Comparison of ENCODE assay signal across 1 cellular context in the genomic region with DNA sequence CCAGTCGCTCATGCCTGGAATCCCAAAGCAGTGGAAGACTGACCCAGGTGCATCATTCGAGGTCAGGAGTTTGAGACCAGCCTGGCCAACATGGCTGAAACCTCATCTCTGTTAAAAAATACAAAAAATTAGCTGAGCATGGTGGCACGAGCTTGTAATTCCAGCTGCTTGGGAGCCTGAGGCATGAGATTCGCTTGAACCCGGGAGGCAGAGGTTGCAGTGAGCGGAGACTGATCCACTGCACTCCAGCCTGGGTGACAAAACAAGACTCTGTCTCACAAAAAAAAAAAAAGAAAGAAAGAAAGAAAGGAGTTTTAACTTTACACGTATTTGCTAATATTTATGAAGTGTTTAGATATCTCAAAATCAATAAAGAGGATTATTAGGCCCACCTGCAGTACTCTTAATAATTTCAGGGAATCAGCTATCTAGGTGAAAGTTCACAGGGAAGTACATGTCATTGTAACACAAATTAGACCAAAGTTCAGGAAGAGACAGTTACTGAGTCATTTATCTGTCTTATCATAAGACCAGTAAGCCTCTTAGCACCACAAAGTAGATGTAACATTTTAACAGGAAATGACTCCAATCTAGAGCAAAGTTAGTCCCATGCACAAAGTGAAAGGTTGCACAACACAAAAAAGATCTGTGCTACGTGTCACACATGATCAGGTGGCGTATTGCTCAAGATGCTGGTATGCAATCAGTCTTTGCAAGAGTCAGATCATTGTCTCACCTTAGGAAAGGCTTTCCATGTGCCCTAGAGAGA.
TF ChIP-seq lines count a peak whose summit lies in the region.

No MANE protein-coding gene starts in this region.

TF ChIP-seq in GM12878, 131 proteins besides CTCF, POLR2A, EP300 and RAD21 (continued from another document and continues in another):
- TF ChIP-seq, protein P1, sequence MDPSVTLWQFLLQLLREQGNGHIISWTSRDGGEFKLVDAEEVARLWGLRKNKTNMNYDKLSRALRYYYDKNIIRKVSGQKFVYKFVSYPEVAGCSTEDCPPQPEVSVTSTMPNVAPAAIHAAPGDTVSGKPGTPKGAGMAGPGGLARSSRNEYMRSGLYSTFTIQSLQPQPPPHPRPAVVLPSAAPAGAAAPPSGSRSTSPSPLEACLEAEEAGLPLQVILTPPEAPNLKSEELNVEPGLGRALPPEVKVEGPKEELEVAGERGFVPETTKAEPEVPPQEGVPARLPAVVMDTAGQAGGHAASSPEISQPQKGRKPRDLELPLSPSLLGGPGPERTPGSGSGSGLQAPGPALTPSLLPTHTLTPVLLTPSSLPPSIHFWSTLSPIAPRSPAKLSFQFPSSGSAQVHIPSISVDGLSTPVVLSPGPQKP (IDR thresholded peaks at IDR 0.05; ENCODE audit: low read depth, low read length), result no peak
- TF ChIP-seq ZNF207 (IDR thresholded peaks at IDR 0.05; ENCODE audit: borderline replicate concordance) (no peak), HDAC2 (IDR thresholded peaks at IDR 0.05) (no peak), BHLHE40 (IDR thresholded peaks at IDR 0.05; ENCODE audit: borderline replicate concordance in 1 of 2, low read depth in 2 of 2, low read length in 1 of 2) (peak in 1 of 2 experiments; percentile 65; a peak in 2 of 4 replicates), STAT1 (conservative IDR thresholded peaks at IDR 0.05) (no peak), NFIC (IDR thresholded peaks at IDR 0.05; ENCODE audit: low read depth, low read length) (peak; percentile 71; the same call in 1 of the 2 replicates), MTA2 (IDR thresholded peaks at IDR 0.05; ENCODE audit: low read depth) (peak; percentile 76), FOS (IDR thresholded peaks at IDR 0.05; ENCODE audit: borderline replicate concordance, extremely low read depth, insufficient read length) (no peak), YY1 (IDR thresholded peaks at IDR 0.05; ENCODE audit: low read depth, low read length) (no peak), CHD4 (IDR thresholded peaks at IDR 0.05) (no peak), KAT2A (conservative IDR thresholded peaks at IDR 0.05; ENCODE audit: control insufficient read depth, low read depth, low read length) (no peak), ZNF24 (IDR thresholded peaks at IDR 0.05) (0 out of 2 replicates have a peak, but pooled peaks have one; percentile 42), LARP7 (IDR thresholded peaks at IDR 0.05) (no peak), GABPA (IDR thresholded peaks at IDR 0.05; ENCODE audit: low read depth) (0 out of 2 replicates have a peak, but pooled peaks have one; percentile 33), SUZ12 (IDR thresholded peaks at IDR 0.05; ENCODE audit: unreplicated experiment) (no peak), JUNB (IDR thresholded peaks at IDR 0.05) (peak; percentile 71), SUPT20H (IDR thresholded peaks at IDR 0.05; ENCODE audit: borderline replicate concordance, control insufficient read depth, low read depth, low read length) (no peak), SPI1 (IDR thresholded peaks at IDR 0.05; ENCODE audit: borderline replicate concordance, insufficient read depth, low read depth, low read length) (no peak), MEF2A (IDR thresholded peaks at IDR 0.05; ENCODE audit: insufficient read depth, low read depth, low read length) (no peak), POLR2AphosphoS5 (IDR thresholded peaks at IDR 0.05; ENCODE audit: low read length) (no peak), CEBPB (IDR thresholded peaks at IDR 0.05; ENCODE audit: borderline replicate concordance in 1 of 2, low read depth in 2 of 2, low read length in 2 of 2) (peak in 1 of 2 experiments; percentile 96; a peak in 2 of 4 replicates), SMAD5 (IDR thresholded peaks at IDR 0.05; ENCODE audit: low read depth) (no peak), TCF7 (IDR thresholded peaks at IDR 0.05; ENCODE audit: borderline replicate concordance) (no peak; the same call in 1 of the 2 replicates), ESRRA (IDR thresholded peaks at IDR 0.05; ENCODE audit: low read length) (no peak), CBFB (IDR thresholded peaks at IDR 0.05; ENCODE audit: low read depth) (no peak), DPF2 (IDR thresholded peaks at IDR 0.05) (0 out of 2 replicates have a peak, but pooled peaks have one; percentile 11), HCFC1 (IDR thresholded peaks at IDR 0.05; ENCODE audit: low read length) (no peak), ZBED1 (IDR thresholded peaks at IDR 0.05; ENCODE audit: borderline replicate concordance) (no peak; the same call in 1 of the 2 replicates)
- TF ChIP-seq, protein P2, sequence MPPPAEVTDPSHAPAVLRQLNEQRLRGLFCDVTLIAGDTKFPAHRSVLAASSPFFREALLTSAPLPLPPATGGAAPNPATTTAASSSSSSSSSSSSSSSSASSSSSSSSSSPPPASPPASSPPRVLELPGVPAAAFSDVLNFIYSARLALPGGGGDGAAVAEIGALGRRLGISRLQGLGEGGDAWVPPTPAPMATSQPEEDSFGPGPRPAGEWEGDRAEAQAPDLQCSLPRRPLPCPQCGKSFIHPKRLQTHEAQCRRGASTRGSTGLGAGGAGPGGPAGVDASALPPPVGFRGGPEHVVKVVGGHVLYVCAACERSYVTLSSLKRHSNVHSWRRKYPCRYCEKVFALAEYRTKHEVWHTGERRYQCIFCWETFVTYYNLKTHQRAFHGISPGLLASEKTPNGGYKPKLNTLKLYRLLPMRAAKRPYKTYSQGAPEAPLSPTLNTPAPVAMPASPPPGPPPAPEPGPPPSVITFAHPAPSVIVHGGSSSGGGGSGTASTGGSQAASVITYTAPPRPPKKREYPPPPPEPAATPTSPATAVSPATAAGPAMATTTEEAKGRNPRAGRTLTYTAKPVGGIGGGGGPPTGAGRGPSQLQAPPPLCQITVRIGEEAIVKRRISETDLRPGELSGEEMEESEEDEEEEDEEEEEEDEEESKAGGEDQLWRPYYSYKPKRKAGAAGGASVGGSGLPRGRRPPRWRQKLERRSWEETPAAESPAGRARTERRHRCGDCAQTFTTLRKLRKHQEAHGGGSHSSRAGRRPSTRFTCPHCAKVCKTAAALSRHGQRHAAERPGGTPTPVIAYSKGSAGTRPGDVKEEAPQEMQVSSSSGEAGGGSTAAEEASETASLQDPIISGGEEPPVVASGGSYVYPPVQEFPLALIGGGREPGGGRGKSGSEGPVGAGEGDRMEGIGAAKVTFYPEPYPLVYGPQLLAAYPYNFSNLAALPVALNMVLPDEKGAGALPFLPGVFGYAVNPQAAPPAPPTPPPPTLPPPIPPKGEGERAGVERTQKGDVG (CRISPR knock-in tag; IDR thresholded peaks at IDR 0.05), result no peak
- TF ChIP-seq, protein P3, sequence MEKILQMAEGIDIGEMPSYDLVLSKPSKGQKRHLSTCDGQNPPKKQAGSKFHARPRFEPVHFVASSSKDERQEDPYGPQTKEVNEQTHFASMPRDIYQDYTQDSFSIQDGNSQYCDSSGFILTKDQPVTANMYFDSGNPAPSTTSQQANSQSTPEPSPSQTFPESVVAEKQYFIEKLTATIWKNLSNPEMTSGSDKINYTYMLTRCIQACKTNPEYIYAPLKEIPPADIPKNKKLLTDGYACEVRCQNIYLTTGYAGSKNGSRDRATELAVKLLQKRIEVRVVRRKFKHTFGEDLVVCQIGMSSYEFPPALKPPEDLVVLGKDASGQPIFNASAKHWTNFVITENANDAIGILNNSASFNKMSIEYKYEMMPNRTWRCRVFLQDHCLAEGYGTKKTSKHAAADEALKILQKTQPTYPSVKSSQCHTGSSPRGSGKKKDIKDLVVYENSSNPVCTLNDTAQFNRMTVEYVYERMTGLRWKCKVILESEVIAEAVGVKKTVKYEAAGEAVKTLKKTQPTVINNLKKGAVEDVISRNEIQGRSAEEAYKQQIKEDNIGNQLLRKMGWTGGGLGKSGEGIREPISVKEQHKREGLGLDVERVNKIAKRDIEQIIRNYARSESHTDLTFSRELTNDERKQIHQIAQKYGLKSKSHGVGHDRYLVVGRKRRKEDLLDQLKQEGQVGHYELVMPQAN (conservative IDR thresholded peaks at IDR 0.05), result no peak
- TF ChIP-seq, protein P4, sequence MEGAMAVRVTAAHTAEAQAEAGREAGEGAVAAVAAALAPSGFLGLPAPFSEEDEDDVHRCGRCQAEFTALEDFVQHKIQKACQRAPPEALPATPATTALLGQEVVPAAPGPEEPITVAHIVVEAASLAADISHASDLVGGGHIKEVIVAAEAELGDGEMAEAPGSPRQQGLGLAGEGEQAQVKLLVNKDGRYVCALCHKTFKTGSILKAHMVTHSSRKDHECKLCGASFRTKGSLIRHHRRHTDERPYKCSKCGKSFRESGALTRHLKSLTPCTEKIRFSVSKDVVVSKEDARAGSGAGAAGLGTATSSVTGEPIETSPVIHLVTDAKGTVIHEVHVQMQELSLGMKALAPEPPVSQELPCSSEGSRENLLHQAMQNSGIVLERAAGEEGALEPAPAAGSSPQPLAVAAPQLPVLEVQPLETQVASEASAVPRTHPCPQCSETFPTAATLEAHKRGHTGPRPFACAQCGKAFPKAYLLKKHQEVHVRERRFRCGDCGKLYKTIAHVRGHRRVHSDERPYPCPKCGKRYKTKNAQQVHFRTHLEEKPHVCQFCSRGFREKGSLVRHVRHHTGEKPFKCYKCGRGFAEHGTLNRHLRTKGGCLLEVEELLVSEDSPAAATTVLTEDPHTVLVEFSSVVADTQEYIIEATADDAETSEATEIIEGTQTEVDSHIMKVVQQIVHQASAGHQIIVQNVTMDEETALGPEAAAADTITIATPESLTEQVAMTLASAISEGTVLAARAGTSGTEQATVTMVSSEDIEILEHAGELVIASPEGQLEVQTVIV (IDR thresholded peaks at IDR 0.05; ENCODE audit: borderline replicate concordance, partially characterized antibody), result no peak
- TF ChIP-seq, protein P5, sequence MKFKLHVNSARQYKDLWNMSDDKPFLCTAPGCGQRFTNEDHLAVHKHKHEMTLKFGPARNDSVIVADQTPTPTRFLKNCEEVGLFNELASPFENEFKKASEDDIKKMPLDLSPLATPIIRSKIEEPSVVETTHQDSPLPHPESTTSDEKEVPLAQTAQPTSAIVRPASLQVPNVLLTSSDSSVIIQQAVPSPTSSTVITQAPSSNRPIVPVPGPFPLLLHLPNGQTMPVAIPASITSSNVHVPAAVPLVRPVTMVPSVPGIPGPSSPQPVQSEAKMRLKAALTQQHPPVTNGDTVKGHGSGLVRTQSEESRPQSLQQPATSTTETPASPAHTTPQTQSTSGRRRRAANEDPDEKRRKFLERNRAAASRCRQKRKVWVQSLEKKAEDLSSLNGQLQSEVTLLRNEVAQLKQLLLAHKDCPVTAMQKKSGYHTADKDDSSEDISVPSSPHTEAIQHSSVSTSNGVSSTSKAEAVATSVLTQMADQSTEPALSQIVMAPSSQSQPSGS (IDR thresholded peaks at IDR 0.05; ENCODE audit: low read length), result peak; percentile 75
- TF ChIP-seq, protein P6, sequence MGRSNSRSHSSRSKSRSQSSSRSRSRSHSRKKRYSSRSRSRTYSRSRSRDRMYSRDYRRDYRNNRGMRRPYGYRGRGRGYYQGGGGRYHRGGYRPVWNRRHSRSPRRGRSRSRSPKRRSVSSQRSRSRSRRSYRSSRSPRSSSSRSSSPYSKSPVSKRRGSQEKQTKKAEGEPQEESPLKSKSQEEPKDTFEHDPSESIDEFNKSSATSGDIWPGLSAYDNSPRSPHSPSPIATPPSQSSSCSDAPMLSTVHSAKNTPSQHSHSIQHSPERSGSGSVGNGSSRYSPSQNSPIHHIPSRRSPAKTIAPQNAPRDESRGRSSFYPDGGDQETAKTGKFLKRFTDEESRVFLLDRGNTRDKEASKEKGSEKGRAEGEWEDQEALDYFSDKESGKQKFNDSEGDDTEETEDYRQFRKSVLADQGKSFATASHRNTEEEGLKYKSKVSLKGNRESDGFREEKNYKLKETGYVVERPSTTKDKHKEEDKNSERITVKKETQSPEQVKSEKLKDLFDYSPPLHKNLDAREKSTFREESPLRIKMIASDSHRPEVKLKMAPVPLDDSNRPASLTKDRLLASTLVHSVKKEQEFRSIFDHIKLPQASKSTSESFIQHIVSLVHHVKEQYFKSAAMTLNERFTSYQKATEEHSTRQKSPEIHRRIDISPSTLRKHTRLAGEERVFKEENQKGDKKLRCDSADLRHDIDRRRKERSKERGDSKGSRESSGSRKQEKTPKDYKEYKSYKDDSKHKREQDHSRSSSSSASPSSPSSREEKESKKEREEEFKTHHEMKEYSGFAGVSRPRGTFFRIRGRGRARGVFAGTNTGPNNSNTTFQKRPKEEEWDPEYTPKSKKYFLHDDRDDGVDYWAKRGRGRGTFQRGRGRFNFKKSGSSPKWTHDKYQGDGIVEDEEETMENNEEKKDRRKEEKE (IDR thresholded peaks at IDR 0.05), result no peak
- TF ChIP-seq, protein P7, sequence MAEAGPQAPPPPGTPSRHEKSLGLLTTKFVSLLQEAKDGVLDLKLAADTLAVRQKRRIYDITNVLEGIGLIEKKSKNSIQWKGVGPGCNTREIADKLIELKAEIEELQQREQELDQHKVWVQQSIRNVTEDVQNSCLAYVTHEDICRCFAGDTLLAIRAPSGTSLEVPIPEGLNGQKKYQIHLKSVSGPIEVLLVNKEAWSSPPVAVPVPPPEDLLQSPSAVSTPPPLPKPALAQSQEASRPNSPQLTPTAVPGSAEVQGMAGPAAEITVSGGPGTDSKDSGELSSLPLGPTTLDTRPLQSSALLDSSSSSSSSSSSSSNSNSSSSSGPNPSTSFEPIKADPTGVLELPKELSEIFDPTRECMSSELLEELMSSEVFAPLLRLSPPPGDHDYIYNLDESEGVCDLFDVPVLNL (IDR thresholded peaks at IDR 0.05; ENCODE audit: low read depth, low read length), result no peak
- TF ChIP-seq, protein P8, sequence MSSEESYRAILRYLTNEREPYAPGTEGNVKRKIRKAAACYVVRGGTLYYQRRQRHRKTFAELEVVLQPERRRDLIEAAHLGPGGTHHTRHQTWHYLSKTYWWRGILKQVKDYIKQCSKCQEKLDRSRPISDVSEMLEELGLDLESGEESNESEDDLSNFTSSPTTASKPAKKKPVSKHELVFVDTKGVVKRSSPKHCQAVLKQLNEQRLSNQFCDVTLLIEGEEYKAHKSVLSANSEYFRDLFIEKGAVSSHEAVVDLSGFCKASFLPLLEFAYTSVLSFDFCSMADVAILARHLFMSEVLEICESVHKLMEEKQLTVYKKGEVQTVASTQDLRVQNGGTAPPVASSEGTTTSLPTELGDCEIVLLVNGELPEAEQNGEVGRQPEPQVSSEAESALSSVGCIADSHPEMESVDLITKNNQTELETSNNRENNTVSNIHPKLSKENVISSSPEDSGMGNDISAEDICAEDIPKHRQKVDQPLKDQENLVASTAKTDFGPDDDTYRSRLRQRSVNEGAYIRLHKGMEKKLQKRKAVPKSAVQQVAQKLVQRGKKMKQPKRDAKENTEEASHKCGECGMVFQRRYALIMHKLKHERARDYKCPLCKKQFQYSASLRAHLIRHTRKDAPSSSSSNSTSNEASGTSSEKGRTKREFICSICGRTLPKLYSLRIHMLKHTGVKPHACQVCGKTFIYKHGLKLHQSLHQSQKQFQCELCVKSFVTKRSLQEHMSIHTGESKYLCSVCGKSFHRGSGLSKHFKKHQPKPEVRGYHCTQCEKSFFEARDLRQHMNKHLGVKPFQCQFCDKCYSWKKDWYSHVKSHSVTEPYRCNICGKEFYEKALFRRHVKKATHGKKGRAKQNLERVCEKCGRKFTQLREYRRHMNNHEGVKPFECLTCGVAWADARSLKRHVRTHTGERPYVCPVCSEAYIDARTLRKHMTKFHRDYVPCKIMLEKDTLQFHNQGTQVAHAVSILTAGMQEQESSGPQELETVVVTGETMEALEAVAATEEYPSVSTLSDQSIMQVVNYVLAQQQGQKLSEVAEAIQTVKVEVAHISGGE (CRISPR knock-in tag; IDR thresholded peaks at IDR 0.05), result no peak
- TF ChIP-seq, protein P9, sequence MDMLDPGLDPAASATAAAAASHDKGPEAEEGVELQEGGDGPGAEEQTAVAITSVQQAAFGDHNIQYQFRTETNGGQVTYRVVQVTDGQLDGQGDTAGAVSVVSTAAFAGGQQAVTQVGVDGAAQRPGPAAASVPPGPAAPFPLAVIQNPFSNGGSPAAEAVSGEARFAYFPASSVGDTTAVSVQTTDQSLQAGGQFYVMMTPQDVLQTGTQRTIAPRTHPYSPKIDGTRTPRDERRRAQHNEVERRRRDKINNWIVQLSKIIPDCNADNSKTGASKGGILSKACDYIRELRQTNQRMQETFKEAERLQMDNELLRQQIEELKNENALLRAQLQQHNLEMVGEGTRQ (IDR thresholded peaks at IDR 0.05; ENCODE audit: borderline replicate concordance, low read depth, low read length), result no peak
- TF ChIP-seq, protein P10, sequence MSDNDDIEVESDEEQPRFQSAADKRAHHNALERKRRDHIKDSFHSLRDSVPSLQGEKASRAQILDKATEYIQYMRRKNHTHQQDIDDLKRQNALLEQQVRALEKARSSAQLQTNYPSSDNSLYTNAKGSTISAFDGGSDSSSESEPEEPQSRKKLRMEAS (IDR thresholded peaks at IDR 0.05; ENCODE audit: low read depth, low read length), result no peak
